In genomic region chr5:178234753-178235599, GRCh38 we compare ENCODE assay signal across 8 cellular contexts. TPM values are rescaled to one million over a fixed set of nuclear protein-coding genes. Genes with fewer than 3 reads are reported as not detected.
A peak's percentile ranks its signal among the peaks of the same experiment; 100 is the strongest.
DNase-seq lines count a peak whose midpoint lies in the region; ATAC-seq and TF ChIP-seq lines count a peak whose summit lies in the region.

No MANE protein-coding gene starts in this region.

- H3K4me1 ChIP-seq in DND-41 (ENCODE audit: insufficient read depth, low read length): peaks cover 33% of the 10 kb centered on the region
- H3K4me1 ChIP-seq in heart right ventricle: peaks cover 27 to 88% (median 53%) of the 10 kb centered on the region in 9 donors

- intact Hi-C loops in heart right ventricle (cut with DNase I): no loop called here

- H3K9ac ChIP-seq in DND-41 (ENCODE audit: low read depth, low read length): peak overlapping the region; percentile 30; the same call in 1 of the 2 replicates

- H3K27ac ChIP-seq in DND-41 (ENCODE audit: low read length) (no peak overlapping the region), heart right ventricle (peak overlapping the region in 6 of 10 donors; percentile 10 to 52 (median 22))

- H3K4me3 ChIP-seq in DND-41 (ENCODE audit: low read depth in 1 of 2, low read length in 2 of 2) (no peak overlapping the region), heart right ventricle (no peak overlapping the region), retinal pigment epithelial cell (ENCODE audit: low read length) (no peak overlapping the region)

- no peak overlapping the region; the same call in 1 of the 2 replicates for H3K4me2 ChIP-seq in DND-41 (ENCODE audit: insufficient read depth, low read length)

- H3K36me3 ChIP-seq in DND-41 (ENCODE audit: insufficient read depth, low read length) (peaks cover 22% of the 10 kb centered on the region), heart right ventricle (peaks cover 0 to 14% (median 0%) of the 10 kb centered on the region in 9 donors)

- 21 to 25% methylated on average over 12 of the region's 12 CpGs for WGBS in heart right ventricle, 2 donors

- DNase-seq in DND-41 (peak; percentile 83), HuH-7 (ENCODE audit: low spot score) (peak; percentile 95), SW 1271 (lab: John Stamatoyannopoulos, UW) (peak; percentile 33 to 77), heart right ventricle (peak; percentile 80), retinal pigment epithelial cell (ENCODE audit: low read depth) (no peak)
- DNase-seq in activated naive CD8-positive, alpha-beta T cell treated with anti-CD3 and anti-CD28 coated beads for 36 hours: peak; percentile 78

- peaks cover 25% of the 10 kb centered on the region for H3K79me2 ChIP-seq in DND-41 (ENCODE audit: insufficient read depth, low read length)

- peak overlapping the region; percentile 64 for H2AFZ ChIP-seq in DND-41 (ENCODE audit: low read depth, low read length)

- peaks cover 21% of the 10 kb centered on the region for H4K20me1 ChIP-seq in DND-41 (ENCODE audit: insufficient read depth, low read length)

- no peak overlapping the region for H3K27ac Mint-ChIP-seq in activated naive CD8-positive, alpha-beta T cell treated with anti-CD3 and anti-CD28 coated beads for 36 hours

- H3K4me3 Mint-ChIP-seq in activated naive CD8-positive, alpha-beta T cell treated with anti-CD3 and anti-CD28 coated beads for 36 hours: no peak overlapping the region

- H3K27me3 Mint-ChIP-seq in activated naive CD8-positive, alpha-beta T cell treated with anti-CD3 and anti-CD28 coated beads for 36 hours: no peaks in the 10 kb centered on the region

- H3K9me3 ChIP-seq in DND-41 (ENCODE audit: insufficient read depth, low read length, severe bottlenecking) (no peaks in the 10 kb centered on the region), heart right ventricle (no peaks in the 10 kb centered on the region)

- H3K27me3 ChIP-seq in DND-41 (ENCODE audit: insufficient read depth, low read length, poor library complexity): no peaks in the 10 kb centered on the region
- no peaks in the 10 kb centered on the region for H3K27me3 ChIP-seq in heart right ventricle

- peaks cover 58% of the 10 kb centered on the region for H3K4me1 Mint-ChIP-seq in activated naive CD8-positive, alpha-beta T cell treated with anti-CD3 and anti-CD28 coated beads for 36 hours

- ATAC-seq in DND-41 (ENCODE audit: insufficient read depth, low read depth) (peak; percentile 51), heart right ventricle (peak in 2 of 8 donors; percentile 20 to 31), HG02852 (IDR thresholded peaks at IDR 0.05; ENCODE audit: unreplicated experiment) (no peak), HG02870 (IDR thresholded peaks at IDR 0.05; ENCODE audit: unreplicated experiment) (no peak)

- peaks cover 19% of the 10 kb centered on the region for H3K36me3 Mint-ChIP-seq in activated naive CD8-positive, alpha-beta T cell treated with anti-CD3 and anti-CD28 coated beads for 36 hours

- TF ChIP-seq CTCF in DND-41 (IDR thresholded peaks at IDR 0.05; ENCODE audit: borderline replicate concordance, extremely low read depth, low read length, poor library complexity, severe bottlenecking) (peak; percentile 90), heart right ventricle (IDR thresholded peaks at IDR 0.05) (peak; percentile 59 to 84 (median 76)), retinal pigment epithelial cell (conservative IDR thresholded peaks at IDR 0.05; ENCODE audit: low read depth, low read length) (peak; percentile 82)

- H3K9me3 Mint-ChIP-seq in activated naive CD8-positive, alpha-beta T cell treated with anti-CD3 and anti-CD28 coated beads for 36 hours: no peaks in the 10 kb centered on the region

RNA-seq across cellular contexts. Expression of gene PHYKPL, which starts 2.4 kb away (rescaled TPM):
- total RNA-seq in activated naive CD8-positive, alpha-beta T cell treated with anti-CD3 and anti-CD28 coated beads for 36 hours: 10 to 100 TPM; 47.4 to 54.8 TPM
- 10 to 100 TPM; 30.5 to 50.6 (median 37.3) TPM for total RNA-seq in heart right ventricle
- polyA plus RNA-seq in heart right ventricle: 10 to 100 TPM; 24.8 to 59.8 TPM

RNA-seq across cellular contexts. Expression of gene HNRNPAB, which starts 30.6 kb away (rescaled TPM):
- 100 to 1,000 TPM; 599 to 600 TPM for total RNA-seq in activated naive CD8-positive, alpha-beta T cell treated with anti-CD3 and anti-CD28 coated beads for 36 hours
- total RNA-seq in heart right ventricle: 100 to 1,000 TPM in 2 of 10 donors, 10 to 100 TPM in 8; 70.8 to 132 (median 81.4) TPM
- polyA plus RNA-seq in heart right ventricle: 100 to 1,000 TPM in 1 of 2 donors, 10 to 100 TPM in 1; 84.6 to 140 TPM

RNA-seq across cellular contexts. Expression of gene GMCL2, which starts 47.8 kb away (rescaled TPM):
- total RNA-seq in activated naive CD8-positive, alpha-beta T cell treated with anti-CD3 and anti-CD28 coated beads for 36 hours: not detected
- total RNA-seq in heart right ventricle: not detected
- not detected for polyA plus RNA-seq in heart right ventricle

Comparison
In these comparisons a context has a peak if more than half of its experiments do, and no peak if none do; other contexts are left out.
1. RNA of gene HNRNPAB, which starts 30.6 kb away (total RNA-seq): 599 to 600 TPM in activated naive CD8-positive, alpha-beta T cell treated with anti-CD3 and anti-CD28 coated beads for 36 hours; 70.8 to 132 TPM in heart right ventricle; every median in the first group is over 4 times any median in the second.
2. Peak in every context shown above with its lines, with median percentiles within 50 percentile points of each other: CTCF ChIP-seq.